ENCODE assay signal across 20 cellular contexts in genomic region chr12:121089813-121090430, GRCh38. TPM values are rescaled to one million over a fixed set of nuclear protein-coding genes. Genes with fewer than 3 reads are reported as not detected.
"Had no signal": no experiment of that assay in that cellular context is flagged by ENCODE, and none has a peak within 500 bp of the region (broad histone marks: within the 10 kb centered on the region; RNA-seq: fewer than 3 reads in every experiment).

No MANE protein-coding gene starts in this region.

- H3K4me3 ChIP-seq: colonic mucosa, heart left ventricle, pancreas, prostate gland, spleen, thoracic aorta, transverse colon had no signal

- H3K27me3 ChIP-seq: colonic mucosa, heart left ventricle, pancreas, spleen had no signal

- H3K36me3 Mint-ChIP-seq: naive thymus-derived CD8-positive, alpha-beta T cell; stimulated activated naive B cell treated with anti-CD40 and anti-IgM and Interleukin-4, amounts not matched to agents 10 μg/mL and 1 μg/mL and 100 μg/mL, for 72 hours had no signal

- DNase-seq: colonic mucosa; erythroblast; heart left ventricle; hippocampal formation; kidney glomerular epithelial cell; naive thymus-derived CD8-positive, alpha-beta T cell; spleen; stimulated activated CD4-positive, alpha-beta T cell treated with anti-CD3 and anti-CD28 coated beads, Interleukin-15, amount 100 ng/mL, for 24 hours; stimulated activated CD4-positive, alpha-beta T cell treated with anti-CD3 and anti-CD28 coated beads, Interleukin-1b, Interleukin-23, amount 100 ng/mL, for 48 hours; stimulated activated CD4-positive, alpha-beta T cell treated with anti-CD3 and anti-CD28 coated beads, Interleukin-4, amount 100 ng/mL, for 24 hours; stimulated activated naive B cell treated with anti-CD40 and anti-IgM and Interleukin-4, amounts not matched to agents 10 μg/mL and 1 μg/mL and 100 μg/mL, for 72 hours; stimulated activated naive CD8-positive, alpha-beta T cell treated with anti-CD3 and anti-CD28 coated beads, Interleukin-15, amount 100 ng/mL, for 72 hours had no signal

- H3K4me3 Mint-ChIP-seq: naive thymus-derived CD8-positive, alpha-beta T cell; stimulated activated naive B cell treated with anti-CD40 and anti-IgM and Interleukin-4, amounts not matched to agents 10 μg/mL and 1 μg/mL and 100 μg/mL, for 72 hours; stimulated activated naive CD8-positive, alpha-beta T cell treated with anti-CD3 and anti-CD28 coated beads, Interleukin-15, amount 100 ng/mL, for 72 hours had no signal

- H3K27ac ChIP-seq: colonic mucosa, heart left ventricle, pancreas, prostate gland, thoracic aorta, transverse colon had no signal

- H3K27ac Mint-ChIP-seq: stimulated activated naive CD8-positive, alpha-beta T cell treated with anti-CD3 and anti-CD28 coated beads, Interleukin-15, amount 100 ng/mL, for 72 hours had no signal

- FAIRE-seq: frontal cortex, pancreas had no signal

- H3K9me3 Mint-ChIP-seq: naive thymus-derived CD8-positive, alpha-beta T cell; stimulated activated naive B cell treated with anti-CD40 and anti-IgM and Interleukin-4, amounts not matched to agents 10 μg/mL and 1 μg/mL and 100 μg/mL, for 72 hours; stimulated activated naive CD8-positive, alpha-beta T cell treated with anti-CD3 and anti-CD28 coated beads, Interleukin-15, amount 100 ng/mL, for 72 hours had no signal

- H3K9me3 ChIP-seq: colonic mucosa, heart left ventricle, pancreas, prostate gland, spleen, thoracic aorta, transverse colon had no signal

- H3K27me3 Mint-ChIP-seq: naive thymus-derived CD8-positive, alpha-beta T cell; stimulated activated naive B cell treated with anti-CD40 and anti-IgM and Interleukin-4, amounts not matched to agents 10 μg/mL and 1 μg/mL and 100 μg/mL, for 72 hours; stimulated activated naive CD8-positive, alpha-beta T cell treated with anti-CD3 and anti-CD28 coated beads, Interleukin-15, amount 100 ng/mL, for 72 hours had no signal

- ATAC-seq: naive thymus-derived CD8-positive, alpha-beta T cell; sciatic nerve; stimulated activated naive B cell treated with anti-CD40 and anti-IgM and Interleukin-4, amounts not matched to agents 10 μg/mL and 1 μg/mL and 100 μg/mL, for 72 hours; stimulated activated naive CD8-positive, alpha-beta T cell treated with anti-CD3 and anti-CD28 coated beads, Interleukin-15, amount 100 ng/mL, for 72 hours had no signal

- H3K36me3 ChIP-seq: colonic mucosa, heart left ventricle, pancreas, prostate gland, spleen, thoracic aorta, transverse colon had no signal

- H3K4me1 ChIP-seq: colonic mucosa, pancreas, prostate gland, transverse colon had no signal

RNA-seq across cellular contexts. Expression of gene P2RX7, which starts 42.8 kb away (rescaled TPM):
- polyA plus RNA-seq: neural cell had no signal

RNA-seq across cellular contexts. Expression of gene OASL, which starts 50.9 kb away (rescaled TPM):
- total RNA-seq: frontal cortex, skeletal muscle tissue had no signal
